Comparison of ENCODE assay signal across 23 cellular contexts in genomic region chr12:73892181-73892580, GRCh38.
A peak's percentile ranks its signal among the peaks of the same experiment; 100 is the strongest.
DNase-seq lines count a peak whose midpoint lies in the region; ATAC-seq and TF ChIP-seq lines count a peak whose summit lies in the region.
"Had no signal": no experiment of that assay in that cellular context is flagged by ENCODE, and none has a peak within 500 bp of the region (broad histone marks: within the 10 kb centered on the region; RNA-seq: fewer than 3 reads in every experiment).

No MANE protein-coding gene starts in this region.

- H3K18ac ChIP-seq in mesenchymal stem cell (ENCODE audit: low read depth in 1 of 2, low read length in 2 of 2): no peak overlapping the region

- H3K9ac ChIP-seq in PC-3 (ENCODE audit: low read length) (no peak overlapping the region), mesenchymal stem cell (ENCODE audit: low read length) (no peak overlapping the region)
- H3K9ac ChIP-seq: GM23248 had no signal

- H2AFZ ChIP-seq in PC-3 (ENCODE audit: low read length) (no peak overlapping the region), mesenchymal stem cell (ENCODE audit: low read depth, low read length) (no peak overlapping the region)
- H2AFZ ChIP-seq: GM23248 had no signal

- H3K27ac ChIP-seq in PC-3 (ENCODE audit: low read length): no peak overlapping the region
- no peak overlapping the region for H3K27ac ChIP-seq in mesenchymal stem cell (ENCODE audit: low read length, poor library complexity, severe bottlenecking)
- H3K27ac ChIP-seq in spleen: no peak overlapping the region
- no peak overlapping the region for H3K27ac ChIP-seq in lower lobe of right lung
- H3K27ac ChIP-seq: coronary artery, GM23248, neutrophil had no signal

- no peak overlapping the region for H3K14ac ChIP-seq in mesenchymal stem cell (ENCODE audit: low read length in 2 of 2)

- no peaks in the 10 kb centered on the region for H3K79me1 ChIP-seq in mesenchymal stem cell (replicated peaks; ENCODE audit: low read length, poor library complexity, severe bottlenecking)

- BruUV-seq in PC-3 (replicated peaks; lab: Mats Ljungman, UMichigan): no TSS peak

- H2BK12ac ChIP-seq in mesenchymal stem cell (ENCODE audit: low read length in 2 of 2): no peak overlapping the region

- H3K27me3 ChIP-seq in PC-3 (ENCODE audit: low read length) (no peaks in the 10 kb centered on the region), mesenchymal stem cell (ENCODE audit: control insufficient read depth in 1 of 2, insufficient read depth in 1 of 2, low read length in 2 of 2) (no peaks in the 10 kb centered on the region), spleen (replicated peaks in 1 of 7) (no peaks in the 10 kb centered on the region), lower lobe of right lung (ENCODE audit: low read depth) (no peaks in the 10 kb centered on the region)
- H3K27me3 ChIP-seq: neutrophil had no signal

- intact Hi-C loops in PC-3 (cut with micrococcal nuclease): no loop called here
- intact Hi-C loops in spleen (cut with DNase I; ENCODE audit: low total_unique reads): no loop called here
- intact Hi-C loops in lower lobe of right lung (cut with DNase I): no loop called here

- H4K20me1 ChIP-seq in PC-3 (ENCODE audit: low read length): no peaks in the 10 kb centered on the region

- H3K4me3 ChIP-seq in PC-3 (ENCODE audit: low read length): no peak overlapping the region
- no peak overlapping the region for H3K4me3 ChIP-seq in epithelial cell of esophagus (ENCODE audit: low read length)
- H3K4me3 ChIP-seq in mesenchymal stem cell (ENCODE audit: insufficient read depth in 1 of 2, low read depth in 1 of 2, low read length in 2 of 2): no peak overlapping the region
- no peak overlapping the region for H3K4me3 ChIP-seq in spleen
- H3K4me3 ChIP-seq in lower lobe of right lung: no peak overlapping the region
- H3K4me3 ChIP-seq: coronary artery, GM23248, K562, lung had no signal

- H4K91ac ChIP-seq in mesenchymal stem cell (ENCODE audit: low read length): no peak overlapping the region

- no peak overlapping the region for H3K23ac ChIP-seq in mesenchymal stem cell (ENCODE audit: low read length in 2 of 2)

- no peak for TF ChIP-seq POLR2A in spleen (IDR thresholded peaks at IDR 0.05)

- H2BK5ac ChIP-seq in mesenchymal stem cell (ENCODE audit: low read depth, low read length, poor library complexity, severe bottlenecking): no peak overlapping the region

- CTCF ChIA-PET in PC-3 (lab: Charles Lee): no interaction called here

- POLR2A ChIA-PET in PC-3 (lab: Charles Lee; ENCODE audit: unreplicated experiment): no interaction called here

- no peak overlapping the region for H2BK120ac ChIP-seq in mesenchymal stem cell (ENCODE audit: low read depth, low read length)

- no peak overlapping the region for H2AK5ac ChIP-seq in mesenchymal stem cell (ENCODE audit: low read length, severe bottlenecking)

- ATAC-seq in PC-3 (no peak), HG02840 (IDR thresholded peaks at IDR 0.05; ENCODE audit: low FRiP score, unreplicated experiment) (no peak), lower lobe of right lung (no peak)
- ATAC-seq: K562, SK-N-SH treated with all-trans-retinoic acid at 6 μM for 48 hours had no signal

- H3K4me1 ChIP-seq in PC-3 (ENCODE audit: insufficient read depth, low read length) (no peaks in the 10 kb centered on the region), mesenchymal stem cell (ENCODE audit: control insufficient read depth, insufficient read depth, low read depth, low read length) (peaks cover 3% of the 10 kb centered on the region), spleen (no peaks in the 10 kb centered on the region), lower lobe of right lung (no peaks in the 10 kb centered on the region)

- H3K79me2 ChIP-seq in PC-3 (ENCODE audit: low read length): no peaks in the 10 kb centered on the region

- no peak overlapping the region for H2BK15ac ChIP-seq in mesenchymal stem cell (ENCODE audit: low read depth, poor library complexity, severe bottlenecking)

- DNase-seq in DMS53 (lab: John Stamatoyannopoulos, UW): peak; percentile 69
- DNase-seq in PC-3: peak; percentile 33
- DNase-seq in epithelial cell of esophagus (ENCODE audit: low read depth): peak; percentile 53
- peak; percentile 13 for DNase-seq in mesenchymal stem cell
- DNase-seq in ureter (ENCODE audit: low spot score): no peak
- DNase-seq in spleen: no peak
- DNase-seq in lower lobe of right lung: no peak
- DNase-seq: activated CD4-positive, alpha-beta memory T cell treated with anti-CD3 and anti-CD28 coated beads, Interleukin-2, amount 10 ng/mL, durations not matched to agents 7 days and 5 days; activated CD4-positive, CD25-positive, alpha-beta regulatory T cell; aorta; CD4-positive, alpha-beta memory T cell; GM23248; NCI-H1694 treated with DMSO at 0.1 percent for 48 hours; NCI-H446 treated with DMSO at 0.1 percent for 48 hours; NK-92 treated with Interleukin-12 subunit alpha and Interleukin-12 subunit beta, amount 100 ng/mL, for 24 hours; T-helper 9 cell; trophoblast cell had no signal

- no peak for TF ChIP-seq CTCF in PC-3 (conservative IDR thresholded peaks at IDR 0.05; ENCODE audit: low read depth, low read length)
- TF ChIP-seq CTCF in epithelial cell of esophagus (IDR thresholded peaks at IDR 0.05; ENCODE audit: insufficient read depth, low read depth, low read length, missing control alignments): no peak
- TF ChIP-seq CTCF in spleen (IDR thresholded peaks at IDR 0.05 in 8 of 11, conservative IDR thresholded peaks at IDR 0.05 in 3 of 11): no peak
- no peak for TF ChIP-seq CTCF in lower lobe of right lung (IDR thresholded peaks at IDR 0.05)

- no peak overlapping the region for H3K4ac ChIP-seq in mesenchymal stem cell (ENCODE audit: low read depth in 1 of 2, low read length in 2 of 2)

- no peaks in the 10 kb centered on the region for H3K9me3 ChIP-seq in PC-3 (ENCODE audit: low read length)
- H3K9me3 ChIP-seq in mesenchymal stem cell (ENCODE audit: control insufficient read depth, low read length): no peaks in the 10 kb centered on the region
- no peaks in the 10 kb centered on the region for H3K9me3 ChIP-seq in spleen
- no peaks in the 10 kb centered on the region for H3K9me3 ChIP-seq in lower lobe of right lung
- H3K9me3 ChIP-seq: neutrophil had no signal

- no peaks in the 10 kb centered on the region for H3F3A ChIP-seq in PC-3 (ENCODE audit: low read length, unreplicated experiment)

- no peak overlapping the region for H3K4me2 ChIP-seq in PC-3 (ENCODE audit: low read length)
- H3K4me2 ChIP-seq in mesenchymal stem cell (ENCODE audit: low read length, poor library complexity, severe bottlenecking): no peak overlapping the region

- no peaks in the 10 kb centered on the region for H3K9me2 ChIP-seq in PC-3 (replicated peaks; ENCODE audit: low read length)

- H4K8ac ChIP-seq in mesenchymal stem cell (ENCODE audit: low read length): no peak overlapping the region

- H3K36me3 ChIP-seq in PC-3 (ENCODE audit: low read depth, low read length) (no peaks in the 10 kb centered on the region), mesenchymal stem cell (ENCODE audit: control insufficient read depth in 1 of 2, insufficient read depth in 2 of 2, low read depth in 1 of 2, low read length in 2 of 2) (no peaks in the 10 kb centered on the region), spleen (no peaks in the 10 kb centered on the region), lower lobe of right lung (no peaks in the 10 kb centered on the region)
- H3K36me3 ChIP-seq: neutrophil had no signal

Comparison
In these comparisons a context has a peak if more than half of its experiments do, and no peak if none do; other contexts are left out.
1. DNase-seq: peak in DMS53 (single experiment), PC-3 (single experiment), epithelial cell of esophagus (single experiment) and mesenchymal stem cell (single experiment); none in ureter (single experiment), spleen (single experiment) and lower lobe of right lung (single experiment).